4 cellular contexts compared by ENCODE assay signal in genomic region chr1:108420129-108420528, GRCh38. TPM values are rescaled to one million over a fixed set of nuclear protein-coding genes. Genes with fewer than 3 reads are reported as not detected.
"Had no signal": no experiment of that assay in that cellular context is flagged by ENCODE, and none has a peak within 500 bp of the region (broad histone marks: within the 10 kb centered on the region; RNA-seq: fewer than 3 reads in every experiment).

No MANE protein-coding gene starts in this region.

RNA-seq across cellular contexts. Expression of gene NBPF6, which starts 30.0 kb away (rescaled TPM):
- total RNA-seq: LHCN-M2, M059J, MCF 10A, NCI-H460 had no signal
